ENCODE assay signal across 9 cellular contexts in the genomic region with DNA sequence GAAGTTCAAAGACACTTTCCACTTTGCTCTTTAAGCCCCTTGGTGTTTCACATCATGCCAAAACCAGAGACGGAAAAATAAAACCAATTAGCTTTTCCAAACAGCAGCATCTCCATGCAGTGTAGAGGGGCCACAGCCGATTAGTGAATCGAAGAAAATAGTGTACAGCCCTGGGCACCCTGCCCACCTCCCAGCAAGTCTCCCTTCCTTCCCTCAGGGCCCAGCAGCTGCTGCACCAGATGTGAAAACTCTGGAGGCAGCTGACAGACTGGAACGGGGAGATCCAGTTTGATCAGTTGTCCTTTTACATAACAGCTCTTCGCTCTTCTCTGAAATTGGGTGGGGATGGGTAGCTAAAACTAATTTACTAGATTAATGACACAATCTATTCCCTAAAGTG. TPM values are rescaled to one million over a fixed set of nuclear protein-coding genes. Genes with fewer than 3 reads are reported as not detected.
DNase-seq lines count a peak whose midpoint lies in the region; TF ChIP-seq lines count a peak whose summit lies in the region.
"Had no signal": no experiment of that assay in that cellular context is flagged by ENCODE, and none has a peak within 500 bp of the region (broad histone marks: within the 10 kb centered on the region; RNA-seq: fewer than 3 reads in every experiment).

No MANE protein-coding gene starts in this region.

- no peaks in the 10 kb centered on the region for H3K9me3 ChIP-seq in esophagus squamous epithelium

- H3K36me3 Mint-ChIP-seq in nephron progenitor cell (ENCODE audit: low read depth), result peaks cover 80% of the 10 kb centered on the region

- H3K4me3 ChIP-seq in esophagus squamous epithelium, result no peak overlapping the region

- TF ChIP-seq POLR2A in esophagus squamous epithelium (IDR thresholded peaks at IDR 0.05), result no peak

- peaks cover 5% of the 10 kb centered on the region for H3K27me3 Mint-ChIP-seq in nephron progenitor cell (ENCODE audit: low read depth, poor library complexity)

- POLR2A ChIA-PET in GM10248 (lab: Yijun Ruan, JAX), result no interaction called here

- CTCF ChIA-PET in GM10248 (lab: Yijun Ruan, JAX), result interaction anchor here (1.2 to 1.8 kb wide), 4 partner anchors 10 to 56 kb away, joined by 3 to 7 read pairs (median 3); no protein-coding TSS in a partner anchor

- TF ChIP-seq CTCF in esophagus squamous epithelium (IDR thresholded peaks at IDR 0.05), result no peak
- no peak for TF ChIP-seq CTCF in nephron progenitor cell (IDR thresholded peaks at IDR 0.05)
- TF ChIP-seq CTCF in GM10248 (IDR thresholded peaks at IDR 0.05; ENCODE audit: control extremely low read depth, extremely low read depth, low read depth, missing control alignments), result no peak

- no peaks in the 10 kb centered on the region for H3K27me3 ChIP-seq in esophagus squamous epithelium

- H3K4me1 ChIP-seq in esophagus squamous epithelium, result peaks cover 18 to 69% (median 37%) of the 10 kb centered on the region in 3 donors

- H3K9me3 Mint-ChIP-seq in nephron progenitor cell, result no peaks in the 10 kb centered on the region
- H3K9me3 Mint-ChIP-seq: T-helper 2 cell treated with Interferon-gamma antibody and Interleukin-4, amounts not matched to agents 5 μg/mL and 100 μg/mL, for 36 hours had no signal

- no peak overlapping the region for H3K4me3 Mint-ChIP-seq in nephron progenitor cell
- H3K4me3 Mint-ChIP-seq: T-helper 2 cell treated with Interferon-gamma antibody and Interleukin-4, amounts not matched to agents 5 μg/mL and 100 μg/mL, for 36 hours had no signal

- 15 to 26% methylated on average over 5 of the region's 5 CpGs for WGBS in esophagus squamous epithelium, 2 donors

- intact Hi-C loops in esophagus squamous epithelium (cut with DNase I), result no loop called here

- H3K27ac Mint-ChIP-seq in nephron progenitor cell, result peak overlapping the region; percentile 88
- H3K27ac Mint-ChIP-seq: T-helper 2 cell treated with Interferon-gamma antibody and Interleukin-4, amounts not matched to agents 5 μg/mL and 100 μg/mL, for 36 hours had no signal

- peak; percentile 40 for DNase-seq in Ammon's horn (ENCODE audit: low spot score)
- DNase-seq in NCI-H1105 treated with DMSO at 0.1 percent for 48 hours (lab: John Stamatoyannopoulos, UW), result peak; percentile 78
- no peak for DNase-seq in esophagus squamous epithelium (lab: John Stamatoyannopoulos, UW)
- no peak for DNase-seq in nephron progenitor cell
- no peak for DNase-seq in activated effector memory CD4-positive, alpha-beta T cell treated with Interleukin-2 at 50 U/mL for 16 hours
- no peak for DNase-seq in ecto neural progenitor cell (ENCODE audit: low spot score)
- no peak for DNase-seq in GM10248 (ENCODE audit: extremely low spot score)
- DNase-seq in GM19238 (ENCODE audit: insufficient read length, low spot score), result no peak

- H3K4me1 Mint-ChIP-seq in nephron progenitor cell, result no peaks in the 10 kb centered on the region

- peaks cover 0 to 54% (median 7%) of the 10 kb centered on the region in 3 donors for H3K36me3 ChIP-seq in esophagus squamous epithelium

- peak overlapping the region in 3 of 4 donors; percentile 31 to 78 (median 66) for H3K27ac ChIP-seq in esophagus squamous epithelium

RNA-seq across cellular contexts. Expression of a gene that starts 19.3 kb away (rescaled TPM):
- total RNA-seq in esophagus squamous epithelium, result 10 to 100 TPM; 17.8 to 29.0 (median 20.2) TPM

RNA-seq across cellular contexts. Expression of a gene that starts 58.5 kb away (rescaled TPM):
- total RNA-seq in esophagus squamous epithelium, result 1 to 10 TPM; 2.4 to 5.1 (median 3.2) TPM

Comparison
In these comparisons a context has a peak if more than half of its experiments do, and no peak if none do; other contexts are left out.
1. DNase-seq: peak in Ammon's horn (single experiment) and NCI-H1105 treated with DMSO at 0.1 percent for 48 hours (single experiment); none in esophagus squamous epithelium (single experiment), nephron progenitor cell (single experiment), activated effector memory CD4-positive, alpha-beta T cell treated with Interleukin-2 at 50 U/mL for 16 hours (single experiment), ecto neural progenitor cell (single experiment), GM10248 (single experiment) and GM19238 (single experiment).